8 cellular contexts compared by ENCODE assay signal in genomic region chr22:26364066-26365015, GRCh38.
DNase-seq lines count a peak whose midpoint lies in the region; ATAC-seq and TF ChIP-seq lines count a peak whose summit lies in the region.

No MANE protein-coding gene starts in this region.

- no peaks in the 10 kb centered on the region for H3K36me3 ChIP-seq in endodermal cell (ENCODE audit: control insufficient read depth, insufficient read depth, low read length)

- H3K4me1 Mint-ChIP-seq in endodermal cell, result peaks cover 3% of the 10 kb centered on the region
- H3K4me1 Mint-ChIP-seq in stimulated activated memory B cell treated with anti-CD40 and anti-IgM and Interleukin-4, amounts not matched to agents 10 μg/mL and 1 μg/mL and 100 μg/mL, for 72 hours, result peaks cover 15% of the 10 kb centered on the region

- H3K36me3 Mint-ChIP-seq in endodermal cell (ENCODE audit: low read depth), result peaks cover 3% of the 10 kb centered on the region
- no peaks in the 10 kb centered on the region for H3K36me3 Mint-ChIP-seq in stimulated activated memory B cell treated with anti-CD40 and anti-IgM and Interleukin-4, amounts not matched to agents 10 μg/mL and 1 μg/mL and 100 μg/mL, for 72 hours

- no peaks in the 10 kb centered on the region for H3K27me3 ChIP-seq in endodermal cell (ENCODE audit: control insufficient read depth, insufficient read depth, low read length, poor library complexity, severe bottlenecking)

- no peak overlapping the region for H3K27ac ChIP-seq in endodermal cell (ENCODE audit: low read depth, low read length)

- DNase-seq in GM04503 (ENCODE audit: low read depth) (peak; percentile 16), NCI-H69 (lab: John Stamatoyannopoulos, UW) (peak; percentile 91), endodermal cell (peak; percentile 93), midbrain (lab: John Stamatoyannopoulos, UW) (peak; percentile 66), cortex of kidney (lab: John Stamatoyannopoulos, UW) (no peak)
- peak; percentile 39 to 51 for DNase-seq in activated CD4-positive, alpha-beta T cell treated with anti-CD3 and anti-CD28 coated beads, Interleukin-2, amount 50 U/mL, for 48 hours

- H3K4me3 Mint-ChIP-seq in endodermal cell, result no peak overlapping the region
- H3K4me3 Mint-ChIP-seq in stimulated activated memory B cell treated with anti-CD40 and anti-IgM and Interleukin-4, amounts not matched to agents 10 μg/mL and 1 μg/mL and 100 μg/mL, for 72 hours, result no peak overlapping the region

- no peak overlapping the region for H3K27ac Mint-ChIP-seq in endodermal cell
- H3K27ac Mint-ChIP-seq in stimulated activated memory B cell treated with anti-CD40 and anti-IgM and Interleukin-4, amounts not matched to agents 10 μg/mL and 1 μg/mL and 100 μg/mL, for 72 hours, result no peak overlapping the region

- no peak overlapping the region for H3K9ac ChIP-seq in endodermal cell (ENCODE audit: extremely low read depth, low read length, poor library complexity, severe bottlenecking)

- H3K9me3 ChIP-seq in endodermal cell (ENCODE audit: control insufficient read depth, low read length), result no peaks in the 10 kb centered on the region

- H3K27me3 Mint-ChIP-seq in endodermal cell (ENCODE audit: insufficient read depth), result peaks cover 15% of the 10 kb centered on the region
- peaks cover 18% of the 10 kb centered on the region for H3K27me3 Mint-ChIP-seq in stimulated activated memory B cell treated with anti-CD40 and anti-IgM and Interleukin-4, amounts not matched to agents 10 μg/mL and 1 μg/mL and 100 μg/mL, for 72 hours

- ATAC-seq in HG03460 (IDR thresholded peaks at IDR 0.05; ENCODE audit: unreplicated experiment), result peak; percentile 70
- peak; percentile 86 for ATAC-seq in stimulated activated memory B cell treated with anti-CD40 and anti-IgM and Interleukin-4, amounts not matched to agents 10 μg/mL and 1 μg/mL and 100 μg/mL, for 72 hours

- no peak overlapping the region for H3K4me3 ChIP-seq in endodermal cell (ENCODE audit: low read length)

- 39 to 50% methylated on average over 2 to 12 of the region's 12 CpGs for WGBS in endodermal cell (ENCODE audit: insufficient coverage in 1 of 2, insufficient read length in 1 of 2), 2 experiments

- H3K4me1 ChIP-seq in endodermal cell (ENCODE audit: control insufficient read depth, insufficient read depth, low read length), result no peaks in the 10 kb centered on the region

- H3K9me3 Mint-ChIP-seq in endodermal cell, result no peaks in the 10 kb centered on the region
- H3K9me3 Mint-ChIP-seq in stimulated activated memory B cell treated with anti-CD40 and anti-IgM and Interleukin-4, amounts not matched to agents 10 μg/mL and 1 μg/mL and 100 μg/mL, for 72 hours, result no peaks in the 10 kb centered on the region

- peak; percentile 85 for TF ChIP-seq CTCF in endodermal cell (conservative IDR thresholded peaks at IDR 0.05)
